ENCODE assay signal across 8 cellular contexts in the genomic region with DNA sequence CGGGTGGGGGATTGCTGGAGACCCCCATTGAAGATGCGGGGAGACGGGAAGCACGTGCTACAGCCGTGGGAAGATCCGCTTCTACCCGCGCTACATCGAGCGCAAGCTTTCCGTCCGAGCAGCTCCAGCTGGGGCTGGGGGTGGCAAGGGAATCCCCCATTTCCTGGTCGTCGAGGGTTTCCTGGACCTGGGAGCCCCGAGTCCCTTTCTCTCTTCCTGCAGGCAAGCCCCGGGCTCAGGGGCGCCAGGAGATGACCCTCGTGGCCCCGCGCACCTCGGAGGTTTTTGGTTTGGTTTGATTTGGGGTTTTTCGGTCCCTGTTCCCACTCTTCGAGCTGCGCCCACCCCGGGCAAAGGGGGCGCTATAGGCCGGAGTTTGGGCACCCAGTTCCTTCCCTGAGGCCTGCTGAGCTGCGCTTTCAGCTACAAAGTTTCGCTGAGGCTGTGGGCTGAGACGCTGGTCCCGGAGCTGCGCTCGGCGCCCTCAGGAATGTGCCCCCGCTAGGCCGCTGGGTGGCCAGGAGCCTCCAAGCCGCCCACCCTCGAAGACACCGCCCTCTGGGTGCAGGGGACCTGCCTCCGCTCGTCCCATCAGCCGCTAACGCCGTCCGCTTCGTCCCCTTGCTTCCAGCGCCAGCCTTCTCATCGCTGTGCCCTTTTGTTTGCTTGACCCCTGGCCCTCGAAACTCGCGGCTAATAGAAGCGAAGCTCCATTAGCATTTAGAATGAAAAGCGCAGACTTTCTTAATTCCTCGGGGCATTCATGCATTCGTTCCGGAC. TPM values are rescaled to one million over a fixed set of nuclear protein-coding genes. Genes with fewer than 3 reads are reported as not detected.
DNase-seq lines count a peak whose midpoint lies in the region; ATAC-seq, FAIRE-seq and TF ChIP-seq lines count a peak whose summit lies in the region.

No MANE protein-coding gene starts in this region.

- peak overlapping the region; percentile 99 for H3K4me2 ChIP-seq in astrocyte (ENCODE audit: low read length)

- peak; percentile 89 for DNase-seq in activated CD4-positive, alpha-beta T cell treated with anti-CD3 and anti-CD28 coated beads for 36 hours
- DNase-seq in activated CD4-positive, alpha-beta T cell treated with anti-CD3 and anti-CD28 coated beads for 1 hour: no peak
- peak; percentile 59 for DNase-seq in SK-MEL-5 (ENCODE audit: low read depth, low spot score)
- no peak for DNase-seq in astrocyte (ENCODE audit: low read depth)
- peak; percentile 78 for DNase-seq in stimulated activated CD4-positive, alpha-beta T cell treated with anti-CD3 and anti-CD28 coated beads, Interleukin-15, amount 100 ng/mL, for 24 hours
- DNase-seq in mucosa of gallbladder (ENCODE audit: low spot score): no peak

- CTCF ChIA-PET in activated CD4-positive, alpha-beta T cell treated with anti-CD3 and anti-CD28 coated beads for 36 hours (lab: Charles Lee): interaction anchor here (0.7 to 1.9 kb wide), 27 partner anchors 10 to 662 kb away, joined by 3 to 16 read pairs (median 3); no protein-coding TSS in a partner anchor

- peaks cover 50% of the 10 kb centered on the region for H3K4me1 Mint-ChIP-seq in activated CD4-positive, alpha-beta T cell treated with anti-CD3 and anti-CD28 coated beads for 36 hours
- H3K4me1 Mint-ChIP-seq in astrocyte (ENCODE audit: low read depth, unreplicated experiment): peaks cover 8% of the 10 kb centered on the region

- peaks cover 15% of the 10 kb centered on the region for H3K27me3 Mint-ChIP-seq in activated CD4-positive, alpha-beta T cell treated with anti-CD3 and anti-CD28 coated beads for 36 hours
- H3K27me3 Mint-ChIP-seq in astrocyte (ENCODE audit: low read depth, unreplicated experiment): peaks cover 39% of the 10 kb centered on the region

- no peaks in the 10 kb centered on the region for H3K9me3 Mint-ChIP-seq in activated CD4-positive, alpha-beta T cell treated with anti-CD3 and anti-CD28 coated beads for 36 hours (ENCODE audit: low read depth)
- peaks cover 7% of the 10 kb centered on the region for H3K9me3 Mint-ChIP-seq in astrocyte (ENCODE audit: unreplicated experiment)

- peak overlapping the region; percentile 56 for H3K27ac Mint-ChIP-seq in activated CD4-positive, alpha-beta T cell treated with anti-CD3 and anti-CD28 coated beads for 36 hours
- peak overlapping the region; percentile 75 for H3K27ac Mint-ChIP-seq in astrocyte (ENCODE audit: unreplicated experiment)

- H3K27me3 ChIP-seq in astrocyte (ENCODE audit: insufficient read depth, low read length) (peaks cover 49% of the 10 kb centered on the region), iPS-18a (ENCODE audit: control insufficient read depth, insufficient read depth, low read length) (peaks cover 96% of the 10 kb centered on the region)

- peak overlapping the region; percentile 92 for H3K9ac ChIP-seq in astrocyte (ENCODE audit: low read length)
- peak overlapping the region; percentile 20 for H3K9ac ChIP-seq in iPS-18a (ENCODE audit: low read length)

- no peak overlapping the region for H3K27ac ChIP-seq in astrocyte (ENCODE audit: low read depth, low read length)
- no peak overlapping the region for H3K27ac ChIP-seq in iPS-18a (ENCODE audit: low read length)

- POLR2A ChIA-PET in activated CD4-positive, alpha-beta T cell treated with anti-CD3 and anti-CD28 coated beads for 36 hours (lab: Charles Lee): interaction anchor here (0.6 to 1.0 kb wide), 2 partner anchors 82 to 163 kb away, joined by 3 read pairs; no protein-coding TSS in a partner anchor

- no peaks in the 10 kb centered on the region for H3K9me3 ChIP-seq in astrocyte (ENCODE audit: insufficient read depth, low read depth, low read length)
- H3K9me3 ChIP-seq in iPS-18a (ENCODE audit: control insufficient read depth, low read depth, low read length): no peaks in the 10 kb centered on the region

- no peaks in the 10 kb centered on the region for H3K79me2 ChIP-seq in astrocyte (ENCODE audit: insufficient read depth, low read length)

- TF ChIP-seq CTCF in astrocyte (IDR thresholded peaks at IDR 0.05; ENCODE audit: insufficient read depth, low read depth, low read length): peak; percentile 29

- H3K4me3 ChIP-seq in astrocyte (ENCODE audit: insufficient read depth, low read depth, low read length) (peak overlapping the region; percentile 83), iPS-18a (ENCODE audit: low read length) (peak overlapping the region; percentile 84)

- H3K36me3 Mint-ChIP-seq in activated CD4-positive, alpha-beta T cell treated with anti-CD3 and anti-CD28 coated beads for 36 hours (ENCODE audit: low read depth): peaks cover 53% of the 10 kb centered on the region
- H3K36me3 Mint-ChIP-seq in astrocyte (ENCODE audit: low read depth, unreplicated experiment): peaks cover 10% of the 10 kb centered on the region

- H3K36me3 ChIP-seq in astrocyte (ENCODE audit: insufficient read depth, low read length): no peaks in the 10 kb centered on the region
- no peaks in the 10 kb centered on the region for H3K36me3 ChIP-seq in iPS-18a (ENCODE audit: control insufficient read depth, low read depth, low read length)

- H3K4me1 ChIP-seq in astrocyte (ENCODE audit: insufficient read depth, low read length) (peaks cover 29% of the 10 kb centered on the region), iPS-18a (ENCODE audit: control insufficient read depth, low read depth, low read length) (peaks cover 34% of the 10 kb centered on the region)

- intact Hi-C loops in activated CD4-positive, alpha-beta T cell treated with anti-CD3 and anti-CD28 coated beads for 36 hours (cut with DNase I, micrococcal nuclease): loop anchor here (1.0 to 10.0 kb wide), 12 partner anchors 48 to 1710 kb away; a partner anchor contains a TSS

- peak overlapping the region; percentile 88 for H3K4me3 Mint-ChIP-seq in activated CD4-positive, alpha-beta T cell treated with anti-CD3 and anti-CD28 coated beads for 36 hours
- peak overlapping the region; percentile 95 for H3K4me3 Mint-ChIP-seq in astrocyte (ENCODE audit: unreplicated experiment)

- ATAC-seq in activated CD4-positive, alpha-beta T cell treated with anti-CD3 and anti-CD28 coated beads for 36 hours: peak; percentile 8
- ATAC-seq in GM19023 (IDR thresholded peaks at IDR 0.05; ENCODE audit: unreplicated experiment): no peak

- FAIRE-seq in astrocyte (lab: Jason Lieb, UNC): no peak

- H2AFZ ChIP-seq in astrocyte (ENCODE audit: low read depth, low read length): peak overlapping the region; percentile 67

- in situ Hi-C loops in SK-MEL-5 (cut with HindIII; ENCODE audit: low pct_unique_long_range_greater_than_20kb, low sequenced_read_pairs): no loop called here

- H4K20me1 ChIP-seq in astrocyte (ENCODE audit: insufficient read depth, low read length): no peaks in the 10 kb centered on the region

RNA-seq across cellular contexts. Expression of a gene that starts 2.9 kb away (rescaled TPM):
- 10 to 100 TPM; 26.7 to 27.5 TPM for total RNA-seq in activated CD4-positive, alpha-beta T cell treated with anti-CD3 and anti-CD28 coated beads for 36 hours
- 37.7 and 43.5 TPM in 2 replicates for total RNA-seq in SK-MEL-5 (2014; rRNA removed; shearing (Covaris generic))
- 65.3 and 84.6 TPM in 2 replicates for polyA plus RNA-seq in SK-MEL-5 (2015; cell fraction: cytosol; rRNA removed)
- polyA plus RNA-seq in SK-MEL-5 (2015; cell fraction: nucleus; rRNA removed): 34.7 and 36.0 TPM in 2 replicates
- 3.2 and 3.6 TPM in 2 replicates for total RNA-seq in astrocyte
- total RNA-seq in mucosa of gallbladder: 7.5 TPM

Comparison
In these comparisons a context has a peak if more than half of its experiments do, and no peak if none do; other contexts are left out.
1. DNase-seq: peak in activated CD4-positive, alpha-beta T cell treated with anti-CD3 and anti-CD28 coated beads for 36 hours (single experiment), SK-MEL-5 (single experiment) and stimulated activated CD4-positive, alpha-beta T cell treated with anti-CD3 and anti-CD28 coated beads, Interleukin-15, amount 100 ng/mL, for 24 hours (single experiment); none in activated CD4-positive, alpha-beta T cell treated with anti-CD3 and anti-CD28 coated beads for 1 hour (single experiment), astrocyte (single experiment) and mucosa of gallbladder (single experiment).